5 cellular contexts compared by ENCODE assay signal in the genomic region with DNA sequence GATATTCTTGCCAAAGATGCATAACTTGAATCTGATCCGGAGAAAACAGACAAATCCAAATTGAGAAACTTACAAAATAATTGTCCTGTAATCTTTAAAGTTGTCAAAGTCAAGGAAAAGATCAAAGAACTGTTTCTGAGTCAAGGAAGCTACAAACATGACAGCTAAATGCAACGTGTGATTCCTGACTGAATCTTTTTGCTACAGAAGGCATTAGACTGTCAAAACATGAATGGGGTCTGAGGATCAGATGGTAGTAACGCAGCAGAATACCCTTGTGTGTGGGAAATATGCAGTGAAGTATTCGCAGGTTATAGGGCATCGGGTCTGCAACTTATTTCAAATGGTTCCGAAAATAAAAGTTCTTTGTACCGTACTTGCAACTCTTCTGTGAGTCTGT.
"Had no signal": no experiment of that assay in that cellular context is flagged by ENCODE, and none has a peak within 500 bp of the region (broad histone marks: within the 10 kb centered on the region; RNA-seq: fewer than 3 reads in every experiment).

No MANE protein-coding gene starts in this region.

- H3K27ac ChIP-seq: HL-60 had no signal

- H3K4me3 ChIP-seq: K562 had no signal

- DNase-seq: IMR-90, KBM-7, KG1 had no signal
